In the genomic region with DNA sequence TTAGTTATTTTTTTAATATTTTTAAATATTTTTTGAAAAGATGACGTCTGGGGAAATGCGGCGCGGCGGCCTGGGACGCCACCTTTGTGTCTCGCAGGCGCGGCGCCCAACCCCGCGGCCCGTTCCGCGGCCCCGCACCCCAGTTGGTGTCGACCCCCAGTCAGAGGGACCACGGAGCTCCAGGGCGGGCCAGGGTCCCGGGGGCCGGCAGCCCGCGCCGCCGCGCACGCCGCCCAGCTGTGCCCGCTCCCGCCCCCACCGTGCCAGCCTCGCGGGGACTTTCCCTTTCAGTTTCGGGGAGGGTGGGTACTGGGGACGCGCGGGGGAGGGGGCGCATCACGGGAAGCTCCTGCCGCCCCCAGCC, we compare ENCODE assay signal across 1 cellular context.
TF ChIP-seq lines count a peak whose summit lies in the region.

No MANE protein-coding gene starts in this region.

TF ChIP-seq in WTC11, 78 proteins besides CTCF, POLR2A, EP300 and RAD21 (continued from another document):
- TF ChIP-seq AFF4 (CRISPR knock-in tag; IDR thresholded peaks at IDR 0.05; ENCODE audit: borderline replicate concordance) (no peak), TEAD4 (CRISPR knock-in tag; IDR thresholded peaks at IDR 0.05) (no peak)
